ENCODE assay signal across 17 cellular contexts in genomic region chrX:30489323-30489722, GRCh38.
DNase-seq lines count a peak whose midpoint lies in the region; ATAC-seq, FAIRE-seq and TF ChIP-seq lines count a peak whose summit lies in the region.
"Had no signal": no experiment of that assay in that cellular context is flagged by ENCODE, and none has a peak within 500 bp of the region (broad histone marks: within the 10 kb centered on the region; RNA-seq: fewer than 3 reads in every experiment).

No MANE protein-coding gene starts in this region.

- no peak overlapping the region for H2BK12ac ChIP-seq in H1 (ENCODE audit: low read depth, low read length)

- no peak overlapping the region for H3K56ac ChIP-seq in H1 (replicated peaks; ENCODE audit: insufficient read length, low read depth, low read length)

- TF ChIP-seq RAD21 in H1 (IDR thresholded peaks at IDR 0.05 in 1 of 2, conservative IDR thresholded peaks at IDR 0.05 in 1 of 2; ENCODE audit: low read depth in 2 of 2, low read length in 2 of 2) = peak; percentile 55 to 58

- H2AFZ ChIP-seq in H1 (ENCODE audit: low read length) = no peak overlapping the region

- H3K4me1 Mint-ChIP-seq in effector memory CD8-positive, alpha-beta T cell (ENCODE audit: low read depth in 2 of 2) = no peaks in the 10 kb centered on the region
- H3K4me1 Mint-ChIP-seq: activated naive CD8-positive, alpha-beta T cell treated with anti-CD3 and anti-CD28 coated beads for 36 hours; CD4-positive, CD25-positive, alpha-beta regulatory T cell; naive thymus-derived CD4-positive, alpha-beta T cell had no signal

- H3K4me1 ChIP-seq in H1 (replicated peaks in 1 of 4; ENCODE audit: control insufficient read depth in 3 of 4, insufficient read depth in 4 of 4, low read length in 3 of 4) = no peaks in the 10 kb centered on the region

- CTCF ChIA-PET in H1 (lab: Charles Lee; ENCODE audit: partially characterized antibody) = interaction anchor here (0.6 to 1.1 kb wide), 6 partner anchors 10 to 431 kb away, joined by 3 to 5 read pairs (median 4); no protein-coding TSS in a partner anchor

- no peak overlapping the region for H3K4me2 ChIP-seq in H1 (ENCODE audit: insufficient read depth in 1 of 2, low read depth in 2 of 2, low read length in 2 of 2)

- H3K9ac ChIP-seq in H1 (replicated peaks in 1 of 4; ENCODE audit: extremely low read depth in 1 of 4, low read depth in 3 of 4, low read length in 3 of 4) = no peak overlapping the region

- no peaks in the 10 kb centered on the region for H3K79me2 ChIP-seq in H1 (ENCODE audit: control insufficient read depth in 1 of 2, insufficient read depth in 2 of 2, low read length in 2 of 2)

- H3K27ac Mint-ChIP-seq in effector memory CD8-positive, alpha-beta T cell = no peak overlapping the region
- H3K27ac Mint-ChIP-seq: activated naive CD8-positive, alpha-beta T cell treated with anti-CD3 and anti-CD28 coated beads for 36 hours; CD4-positive, CD25-positive, alpha-beta regulatory T cell; naive thymus-derived CD4-positive, alpha-beta T cell had no signal

- no peak for FAIRE-seq in H1 (lab: Jason Lieb, UNC)
- FAIRE-seq: GM18507 had no signal

- POLR2A ChIA-PET in H1 (lab: Charles Lee; ENCODE audit: partially characterized antibody) = no interaction called here

- H3K18ac ChIP-seq in H1 (ENCODE audit: extremely low read depth, low read length) = no peak overlapping the region

- WGBS in H1 (ENCODE audit: extremely low coverage in 1 of 2, insufficient coverage in 1 of 2, insufficient read length in 1 of 2, insufficient replicate concordance in 2 of 2, low coverage in 1 of 2, low lambda C conversion rate in 2 of 2, missing lambda C conversion rate in 1 of 2), 2 experiments = 95% methylated on average over 2 of the region's 2 CpGs; no CpG with 5 or more reads in 1 of the 2 experiments

- H3K79me1 ChIP-seq in H1 (ENCODE audit: low read depth, low read length) = no peaks in the 10 kb centered on the region

- DNase-seq in AG09309 (ENCODE audit: low read depth) (no peak), NB4 (ENCODE audit: low read depth) (peak; percentile 36), H1 (ENCODE audit: low read depth in 1 of 2, low spot score in 2 of 2) (no peak), NOMO-1 treated with dmso at 0.1 percent for 144 hours (lab: John Stamatoyannopoulos, UW; ENCODE audit: unreplicated experiment) (no peak), caudate nucleus (lab: John Stamatoyannopoulos, UW) (no peak)
- no peak for DNase-seq in stimulated activated naive CD4-positive, alpha-beta T cell (lab: John Stamatoyannopoulos, UW)
- no peak for DNase-seq in effector memory CD8-positive, alpha-beta T cell
- DNase-seq: activated CD4-positive, alpha-beta T cell treated with anti-CD3 and anti-CD28 coated beads, Interleukin-2, amount 50 U/mL, for 1 hour; activated naive CD8-positive, alpha-beta T cell treated with anti-CD3 and anti-CD28 coated beads for 36 hours; CD4-positive, CD25-positive, alpha-beta regulatory T cell; effector CD4-positive, alpha-beta T cell; hippocampal formation; naive thymus-derived CD4-positive, alpha-beta T cell; stimulated activated CD4-positive, alpha-beta T cell treated with anti-CD3 and anti-CD28 coated beads, Interleukin-2, amount 100 ng/mL, for 24 hours had no signal

- H4K20me1 ChIP-seq in H1 (replicated peaks in 1 of 2; ENCODE audit: control insufficient read depth in 1 of 2, insufficient read depth in 2 of 2, low read length in 2 of 2) = no peaks in the 10 kb centered on the region

- no peak overlapping the region for H2BK20ac ChIP-seq in H1 (ENCODE audit: low read length)

- H4K8ac ChIP-seq in H1 (ENCODE audit: extremely low read depth, insufficient read depth, low read length) = no peak overlapping the region

- H3K4ac ChIP-seq in H1 (replicated peaks; ENCODE audit: insufficient read length, low read depth, low read length) = no peak overlapping the region

- H2BK5ac ChIP-seq in H1 (ENCODE audit: low read depth, low read length) = no peak overlapping the region

- H2BK120ac ChIP-seq in H1 (replicated peaks; ENCODE audit: low read depth, low read length) = no peak overlapping the region

- H3K4me3 Mint-ChIP-seq in effector memory CD8-positive, alpha-beta T cell = no peak overlapping the region
- H3K4me3 Mint-ChIP-seq: activated naive CD8-positive, alpha-beta T cell treated with anti-CD3 and anti-CD28 coated beads for 36 hours; CD4-positive, CD25-positive, alpha-beta regulatory T cell; naive thymus-derived CD4-positive, alpha-beta T cell had no signal

- H4K91ac ChIP-seq in H1 (replicated peaks; ENCODE audit: insufficient read length, low read length) = no peak overlapping the region

- H2AK5ac ChIP-seq in H1 (ENCODE audit: low read depth, low read length) = no peak overlapping the region

- no peaks in the 10 kb centered on the region for H3K36me3 Mint-ChIP-seq in effector memory CD8-positive, alpha-beta T cell (ENCODE audit: insufficient read depth)
- H3K36me3 Mint-ChIP-seq: activated naive CD8-positive, alpha-beta T cell treated with anti-CD3 and anti-CD28 coated beads for 36 hours; CD4-positive, CD25-positive, alpha-beta regulatory T cell; naive thymus-derived CD4-positive, alpha-beta T cell had no signal

- no peaks in the 10 kb centered on the region for H3K27me3 ChIP-seq in H1 (replicated peaks in 1 of 4; ENCODE audit: control insufficient read depth in 3 of 4, extremely low read depth in 1 of 4, insufficient read depth in 3 of 4, low read length in 3 of 4)

- H3K36me3 ChIP-seq in H1 (ENCODE audit: control insufficient read depth in 2 of 4, insufficient read depth in 4 of 4, low read length in 3 of 4) = no peaks in the 10 kb centered on the region

- ATAC-seq in GM18873 (IDR thresholded peaks at IDR 0.05; ENCODE audit: low FRiP score, unreplicated experiment) = peak; percentile 49
- ATAC-seq in effector memory CD8-positive, alpha-beta T cell (replicated peaks) = no peak
- ATAC-seq: naive thymus-derived CD4-positive, alpha-beta T cell had no signal

- no peak for TF ChIP-seq POLR2A in NB4 (IDR thresholded peaks at IDR 0.05; ENCODE audit: extremely low read depth, insufficient read length)
- TF ChIP-seq POLR2A in H1 (IDR thresholded peaks at IDR 0.05; ENCODE audit: control extremely low read depth in 1 of 2, low read depth in 2 of 2, low read length in 2 of 2) = no peak

- no peak overlapping the region for H3K14ac ChIP-seq in H1 (ENCODE audit: insufficient read length)

- no peak overlapping the region for H2BK15ac ChIP-seq in H1 (ENCODE audit: low read length)

- no peak overlapping the region for H3K4me3 ChIP-seq in AG09309 (ENCODE audit: control insufficient read depth, low read depth, low read length)
- H3K4me3 ChIP-seq in NB4 (ENCODE audit: low read depth, low read length) = no peak overlapping the region
- no peak overlapping the region for H3K4me3 ChIP-seq in H1 (ENCODE audit: extremely low read depth in 1 of 4, insufficient read depth in 2 of 4, low read depth in 3 of 4, low read length in 4 of 4)

- TF ChIP-seq CTCF in AG09309 (IDR thresholded peaks at IDR 0.05; ENCODE audit: control insufficient read depth, insufficient read depth, low read depth, low read length, missing control alignments) = peak; percentile 1
- TF ChIP-seq CTCF in NB4 (IDR thresholded peaks at IDR 0.05; ENCODE audit: low read depth, low read length) = peak; percentile 11
- peak; percentile 25 to 41 (median 29); a peak in 3 of 4 replicates for TF ChIP-seq CTCF in H1 (IDR thresholded peaks at IDR 0.05; ENCODE audit: control extremely low read depth in 1 of 3, insufficient read depth in 1 of 3, low read depth in 1 of 3, low read length in 3 of 3)

- H3K27ac ChIP-seq in H1 (ENCODE audit: low read depth, low read length) (no peak overlapping the region), caudate nucleus (ENCODE audit: low read depth, low read length) (no peak overlapping the region)
- H3K27ac ChIP-seq: RWPE1 had no signal

- no peaks in the 10 kb centered on the region for H3K9me3 ChIP-seq in H1 (ENCODE audit: insufficient read depth in 2 of 2, low read depth in 1 of 2, low read length in 1 of 2)

- H4K5ac ChIP-seq in H1 (ENCODE audit: insufficient read length, low read depth, low read length) = no peak overlapping the region

- no peaks in the 10 kb centered on the region for H3K27me3 Mint-ChIP-seq in effector memory CD8-positive, alpha-beta T cell
- H3K27me3 Mint-ChIP-seq: activated naive CD8-positive, alpha-beta T cell treated with anti-CD3 and anti-CD28 coated beads for 36 hours; naive thymus-derived CD4-positive, alpha-beta T cell had no signal

- no peak overlapping the region for H3K23ac ChIP-seq in H1 (ENCODE audit: insufficient read length)

- no peaks in the 10 kb centered on the region for H3K23me2 ChIP-seq in H1 (ENCODE audit: low read depth, low read length)

- no peak for TF ChIP-seq EP300 in H1 (IDR thresholded peaks at IDR 0.05; ENCODE audit: borderline replicate concordance in 1 of 2, low read depth in 2 of 2, low read length in 2 of 2)

- peaks cover 0 to 2% of the 10 kb centered on the region in 2 donors for H3K9me3 Mint-ChIP-seq in effector memory CD8-positive, alpha-beta T cell
- H3K9me3 Mint-ChIP-seq: activated naive CD8-positive, alpha-beta T cell treated with anti-CD3 and anti-CD28 coated beads for 36 hours had no signal

TF ChIP-seq in H1, 55 proteins besides CTCF, POLR2A, EP300 and RAD21:
- TF ChIP-seq HDAC2 (IDR thresholded peaks at IDR 0.05; ENCODE audit: borderline replicate concordance in 1 of 2, low read depth in 2 of 2, low read length in 2 of 2) = no peak
- no peak for TF ChIP-seq ZNF274 (IDR thresholded peaks at IDR 0.05; ENCODE audit: borderline replicate concordance, extremely low read depth, low read length)
